In the genomic region with DNA sequence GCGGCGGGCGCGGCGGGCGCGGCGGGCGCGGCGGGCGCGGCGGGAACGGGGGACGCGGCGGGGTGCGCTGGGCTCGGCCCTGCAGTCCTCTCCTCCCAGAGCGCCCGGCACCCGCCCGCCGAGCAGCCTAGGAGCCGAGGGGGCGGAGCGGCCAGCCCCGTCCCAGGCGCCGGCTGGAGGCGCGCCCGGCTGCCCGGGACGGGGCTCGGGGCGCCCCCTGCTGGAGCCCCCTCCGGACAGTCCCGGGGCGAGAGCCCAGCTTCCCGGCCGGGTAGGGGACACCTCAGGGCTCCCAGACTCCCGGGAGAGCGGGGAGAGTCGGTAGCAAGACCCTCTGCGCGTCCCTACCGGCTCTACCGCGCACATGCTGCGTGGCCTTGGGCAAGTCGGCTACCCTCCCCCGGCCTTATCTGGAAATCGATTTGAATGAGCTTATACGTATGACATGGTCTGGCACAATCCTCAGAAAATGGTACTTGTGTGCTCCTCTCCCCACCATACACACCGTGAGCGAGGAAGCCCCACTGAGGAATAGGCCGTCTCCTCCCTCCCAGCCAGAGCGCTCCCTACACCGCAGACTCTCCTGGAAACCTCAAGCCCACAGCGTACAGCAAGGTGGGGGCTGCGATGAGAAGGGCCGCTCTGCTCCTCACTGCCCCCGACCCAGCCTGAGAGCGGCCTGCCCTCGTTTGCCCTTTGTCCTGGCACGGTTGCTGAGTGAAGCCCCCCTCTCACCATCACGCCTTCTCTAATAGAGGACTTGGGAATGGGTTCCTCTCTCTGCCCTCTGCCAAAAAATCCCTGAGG, we compare ENCODE assay signal across 8 cellular contexts. TPM values are rescaled to one million over a fixed set of nuclear protein-coding genes. Genes with fewer than 3 reads are reported as not detected.
DNase-seq lines count a peak whose midpoint lies in the region; ATAC-seq and TF ChIP-seq lines count a peak whose summit lies in the region.

Gene DAPK2 (minus strand): TSS at position 139 of the 807 bp plus-strand sequence. CDS start 6,224 bp downstream, outside the sequence.

- POLR2A ChIA-PET in RWPE1 (lab: Yijun Ruan, JAX; ENCODE audit: low non-redundant PET): interaction anchor here (0.6 kb wide), 1 partner anchor 914 kb away, joined by 4 read pairs; no protein-coding TSS in a partner anchor

- peak; percentile 67 for ATAC-seq in HG03175 (IDR thresholded peaks at IDR 0.05; ENCODE audit: unreplicated experiment)
- ATAC-seq in stimulated activated naive CD8-positive, alpha-beta T cell treated with anti-CD3 and anti-CD28 coated beads, Interleukin-15, Interleukin-2, amounts not matched to agents 100 U/mL and 50 U/mL, for 24 hours: peak; percentile 92

- H3K4me3 ChIP-seq in fibroblast of villous mesenchyme (ENCODE audit: low read depth, low read length): peak within 1 kb of the TSS; percentile 54

- no peak within 1 kb of the TSS for H3K27ac Mint-ChIP-seq in nephron progenitor cell

- peaks cover 26% of the 10 kb centered on the region for H3K4me1 Mint-ChIP-seq in nephron progenitor cell

- peak; percentile 94 for TF ChIP-seq CTCF in RWPE1 (conservative IDR thresholded peaks at IDR 0.05; ENCODE audit: low read depth)
- TF ChIP-seq CTCF in fibroblast of villous mesenchyme (IDR thresholded peaks at IDR 0.05; ENCODE audit: insufficient read depth, low read depth, low read length): peak; percentile 62
- TF ChIP-seq CTCF in nephron progenitor cell (IDR thresholded peaks at IDR 0.05): peak; percentile 64

- CTCF ChIA-PET in RWPE1 (lab: Yijun Ruan, JAX): interaction anchor here (0.5 to 3.8 kb wide), 26 partner anchors 10 to 302 kb away, joined by 3 to 56 read pairs (median 3); no protein-coding TSS in a partner anchor

- H3K27me3 Mint-ChIP-seq in nephron progenitor cell (ENCODE audit: low read depth, poor library complexity): peaks cover 61% of the 10 kb centered on the region

- DNase-seq in NCI-H1436 (lab: John Stamatoyannopoulos, UW): peak; percentile 31
- DNase-seq in NCI-H1436 treated with DMSO at 0.1 percent for 48 hours (lab: John Stamatoyannopoulos, UW): no peak
- peak; percentile 85 for DNase-seq in RWPE1 (ENCODE audit: low spot score)
- DNase-seq in activated effector memory CD4-positive, alpha-beta T cell treated with Interleukin-2 at 50 U/mL for 16 hours: peak; percentile 61
- DNase-seq in fibroblast of villous mesenchyme (ENCODE audit: low read depth): peak; percentile 42
- peak; percentile 84 for DNase-seq in nephron progenitor cell
- DNase-seq in stimulated activated naive CD8-positive, alpha-beta T cell treated with anti-CD3 and anti-CD28 coated beads, Interleukin-15, Interleukin-2, amounts not matched to agents 100 U/mL and 50 U/mL, for 24 hours: peak; percentile 78

- H3K27ac ChIP-seq in RWPE1: peak within 1 kb of the TSS; percentile 34

- peak within 1 kb of the TSS; percentile 81 for H3K4me3 Mint-ChIP-seq in nephron progenitor cell

- H3K36me3 Mint-ChIP-seq in nephron progenitor cell (ENCODE audit: low read depth): no peaks in the 10 kb centered on the region

- H3K9me3 Mint-ChIP-seq in nephron progenitor cell: no peaks in the 10 kb centered on the region

RNA-seq across cellular contexts. Expression of gene DAPK2, which starts in this region (rescaled TPM):
- total RNA-seq in fibroblast of villous mesenchyme: 1.3 and 8.2 TPM in 2 replicates
